In genomic region chr1:109090415-109091195, GRCh38 we compare ENCODE assay signal across 1 cellular context.
TF ChIP-seq lines count a peak whose summit lies in the region.

TMEM167B (plus strand) TSS chr1:109090764; CDS start chr1:109090873, 109 bp downstream.

TF ChIP-seq in HepG2, 621 proteins besides CTCF, POLR2A, EP300 and RAD21 (continued from another document and continues in another):
- TF ChIP-seq ZMYM3 (CRISPR knock-in tag; IDR thresholded peaks at IDR 0.05) (peak; percentile 86), ZBTB38 (CRISPR knock-in tag; IDR thresholded peaks at IDR 0.05) (peak; percentile 89), DMTF1 (CRISPR knock-in tag; IDR thresholded peaks at IDR 0.05) (no peak), ZNF530 (CRISPR knock-in tag; IDR thresholded peaks at IDR 0.05; ENCODE audit: low read depth) (no peak), ZFP62 (CRISPR knock-in tag; IDR thresholded peaks at IDR 0.05) (no peak), ATF1 (CRISPR knock-in tag; IDR thresholded peaks at IDR 0.05) (peak; percentile 76; the same call in 1 of the 2 replicates), MXD1 (CRISPR knock-in tag; IDR thresholded peaks at IDR 0.05) (peak; percentile 27), ZNF446 (CRISPR knock-in tag; IDR thresholded peaks at IDR 0.05) (no peak), IKZF5 (CRISPR knock-in tag; IDR thresholded peaks at IDR 0.05) (peak; percentile 72), HMGXB3 (CRISPR knock-in tag; IDR thresholded peaks at IDR 0.05; ENCODE audit: borderline replicate concordance) (peak; percentile 83; the same call in 1 of the 2 replicates), KIAA2018 (CRISPR knock-in tag; IDR thresholded peaks at IDR 0.05; ENCODE audit: borderline replicate concordance) (0 out of 2 replicates have a peak, but pooled peaks have one; percentile 66), AGO2 (optimal IDR thresholded peaks at IDR 0.05; ENCODE audit: low read depth, low read length) (peak; percentile 44), ZNF326 (CRISPR knock-in tag; IDR thresholded peaks at IDR 0.05; ENCODE audit: borderline replicate concordance) (no peak), HNF4G (IDR thresholded peaks at IDR 0.05; ENCODE audit: borderline replicate concordance, low read depth, low read length) (peak; percentile 58; the same call in 1 of the 2 replicates), HNF4G (CRISPR knock-in tag; IDR thresholded peaks at IDR 0.05; ENCODE audit: borderline replicate concordance, low read depth) (no peak), KLF6 (CRISPR knock-in tag; IDR thresholded peaks at IDR 0.05) (peak; percentile 96), MYNN (CRISPR knock-in tag; IDR thresholded peaks at IDR 0.05; ENCODE audit: low read depth) (0 out of 2 replicates have a peak, but pooled peaks have one; percentile 66), FOXK2 (IDR thresholded peaks at IDR 0.05) (peak; percentile 97), SIN3A (IDR thresholded peaks at IDR 0.05; ENCODE audit: borderline replicate concordance, low read depth, low read length) (peak; percentile 93), TBP (CRISPR knock-in tag; IDR thresholded peaks at IDR 0.05) (no peak), KAT8 (CRISPR knock-in tag; IDR thresholded peaks at IDR 0.05) (peak; percentile 93)
- TF ChIP-seq, protein P1, sequence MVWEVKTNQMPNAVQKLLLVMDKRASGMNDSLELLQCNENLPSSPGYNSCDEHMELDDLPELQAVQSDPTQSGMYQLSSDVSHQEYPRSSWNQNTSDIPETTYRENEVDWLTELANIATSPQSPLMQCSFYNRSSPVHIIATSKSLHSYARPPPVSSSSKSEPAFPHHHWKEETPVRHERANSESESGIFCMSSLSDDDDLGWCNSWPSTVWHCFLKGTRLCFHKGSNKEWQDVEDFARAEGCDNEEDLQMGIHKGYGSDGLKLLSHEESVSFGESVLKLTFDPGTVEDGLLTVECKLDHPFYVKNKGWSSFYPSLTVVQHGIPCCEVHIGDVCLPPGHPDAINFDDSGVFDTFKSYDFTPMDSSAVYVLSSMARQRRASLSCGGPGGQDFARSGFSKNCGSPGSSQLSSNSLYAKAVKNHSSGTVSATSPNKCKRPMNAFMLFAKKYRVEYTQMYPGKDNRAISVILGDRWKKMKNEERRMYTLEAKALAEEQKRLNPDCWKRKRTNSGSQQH (CRISPR knock-in tag; IDR thresholded peaks at IDR 0.05; ENCODE audit: low read depth): peak; percentile 93
- TF ChIP-seq, protein P2, sequence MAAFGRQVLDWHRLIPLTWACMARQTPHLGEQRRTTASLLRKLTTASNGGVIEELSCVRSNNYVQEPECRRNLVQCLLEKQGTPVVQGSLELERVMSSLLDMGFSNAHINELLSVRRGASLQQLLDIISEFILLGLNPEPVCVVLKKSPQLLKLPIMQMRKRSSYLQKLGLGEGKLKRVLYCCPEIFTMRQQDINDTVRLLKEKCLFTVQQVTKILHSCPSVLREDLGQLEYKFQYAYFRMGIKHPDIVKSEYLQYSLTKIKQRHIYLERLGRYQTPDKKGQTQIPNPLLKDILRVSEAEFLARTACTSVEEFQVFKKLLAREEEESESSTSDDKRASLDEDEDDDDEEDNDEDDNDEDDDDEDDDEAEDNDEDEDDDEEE (CRISPR knock-in tag; IDR thresholded peaks at IDR 0.05): no peak; the same call in 1 of the 2 replicates
- TF ChIP-seq, protein P3, sequence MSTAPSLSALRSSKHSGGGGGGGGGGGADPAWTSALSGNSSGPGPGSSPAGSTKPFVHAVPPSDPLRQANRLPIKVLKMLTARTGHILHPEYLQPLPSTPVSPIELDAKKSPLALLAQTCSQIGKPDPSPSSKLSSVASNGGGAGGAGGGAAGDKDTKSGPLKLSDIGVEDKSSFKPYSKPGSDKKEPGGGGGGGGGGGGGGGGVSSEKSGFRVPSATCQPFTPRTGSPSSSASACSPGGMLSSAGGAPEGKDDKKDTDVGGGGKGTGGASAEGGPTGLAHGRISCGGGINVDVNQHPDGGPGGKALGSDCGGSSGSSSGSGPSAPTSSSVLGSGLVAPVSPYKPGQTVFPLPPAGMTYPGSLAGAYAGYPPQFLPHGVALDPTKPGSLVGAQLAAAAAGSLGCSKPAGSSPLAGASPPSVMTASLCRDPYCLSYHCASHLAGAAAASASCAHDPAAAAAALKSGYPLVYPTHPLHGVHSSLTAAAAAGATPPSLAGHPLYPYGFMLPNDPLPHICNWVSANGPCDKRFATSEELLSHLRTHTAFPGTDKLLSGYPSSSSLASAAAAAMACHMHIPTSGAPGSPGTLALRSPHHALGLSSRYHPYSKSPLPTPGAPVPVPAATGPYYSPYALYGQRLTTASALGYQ (CRISPR knock-in tag; IDR thresholded peaks at IDR 0.05): 0 out of 2 replicates have a peak, but pooled peaks have one; percentile 48
- TF ChIP-seq, protein P4, sequence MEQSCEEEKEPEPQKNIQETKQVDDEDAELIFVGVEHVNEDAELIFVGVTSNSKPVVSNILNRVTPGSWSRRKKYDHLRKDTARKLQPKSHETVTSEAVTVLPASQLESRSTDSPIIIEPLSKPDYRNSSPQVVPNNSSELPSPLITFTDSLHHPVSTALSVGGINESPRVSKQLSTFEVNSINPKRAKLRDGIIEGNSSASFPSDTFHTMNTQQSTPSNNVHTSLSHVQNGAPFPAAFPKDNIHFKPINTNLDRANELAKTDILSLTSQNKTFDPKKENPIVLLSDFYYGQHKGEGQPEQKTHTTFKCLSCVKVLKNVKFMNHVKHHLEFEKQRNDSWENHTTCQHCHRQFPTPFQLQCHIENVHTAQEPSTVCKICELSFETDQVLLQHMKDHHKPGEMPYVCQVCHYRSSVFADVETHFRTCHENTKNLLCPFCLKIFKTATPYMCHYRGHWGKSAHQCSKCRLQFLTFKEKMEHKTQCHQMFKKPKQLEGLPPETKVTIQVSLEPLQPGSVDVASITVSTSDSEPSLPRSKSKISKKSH (CRISPR knock-in tag; IDR thresholded peaks at IDR 0.05; ENCODE audit: borderline replicate concordance): peak; percentile 86
- TF ChIP-seq, protein P5, sequence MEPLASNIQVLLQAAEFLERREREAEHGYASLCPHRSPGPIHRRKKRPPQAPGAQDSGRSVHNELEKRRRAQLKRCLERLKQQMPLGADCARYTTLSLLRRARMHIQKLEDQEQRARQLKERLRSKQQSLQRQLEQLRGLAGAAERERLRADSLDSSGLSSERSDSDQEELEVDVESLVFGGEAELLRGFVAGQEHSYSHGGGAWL (CRISPR knock-in tag; IDR thresholded peaks at IDR 0.05): 0 out of 2 replicates have a peak, but pooled peaks have one; percentile 50
- TF ChIP-seq, protein P6, sequence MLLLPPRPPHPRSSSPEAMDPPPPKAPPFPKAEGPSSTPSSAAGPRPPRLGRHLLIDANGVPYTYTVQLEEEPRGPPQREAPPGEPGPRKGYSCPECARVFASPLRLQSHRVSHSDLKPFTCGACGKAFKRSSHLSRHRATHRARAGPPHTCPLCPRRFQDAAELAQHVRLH (CRISPR knock-in tag; IDR thresholded peaks at IDR 0.05; ENCODE audit: borderline replicate concordance, low read depth): peak; percentile 92; the same call in 1 of the 2 replicates
